ENCODE assay signal across 8 cellular contexts in the genomic region with DNA sequence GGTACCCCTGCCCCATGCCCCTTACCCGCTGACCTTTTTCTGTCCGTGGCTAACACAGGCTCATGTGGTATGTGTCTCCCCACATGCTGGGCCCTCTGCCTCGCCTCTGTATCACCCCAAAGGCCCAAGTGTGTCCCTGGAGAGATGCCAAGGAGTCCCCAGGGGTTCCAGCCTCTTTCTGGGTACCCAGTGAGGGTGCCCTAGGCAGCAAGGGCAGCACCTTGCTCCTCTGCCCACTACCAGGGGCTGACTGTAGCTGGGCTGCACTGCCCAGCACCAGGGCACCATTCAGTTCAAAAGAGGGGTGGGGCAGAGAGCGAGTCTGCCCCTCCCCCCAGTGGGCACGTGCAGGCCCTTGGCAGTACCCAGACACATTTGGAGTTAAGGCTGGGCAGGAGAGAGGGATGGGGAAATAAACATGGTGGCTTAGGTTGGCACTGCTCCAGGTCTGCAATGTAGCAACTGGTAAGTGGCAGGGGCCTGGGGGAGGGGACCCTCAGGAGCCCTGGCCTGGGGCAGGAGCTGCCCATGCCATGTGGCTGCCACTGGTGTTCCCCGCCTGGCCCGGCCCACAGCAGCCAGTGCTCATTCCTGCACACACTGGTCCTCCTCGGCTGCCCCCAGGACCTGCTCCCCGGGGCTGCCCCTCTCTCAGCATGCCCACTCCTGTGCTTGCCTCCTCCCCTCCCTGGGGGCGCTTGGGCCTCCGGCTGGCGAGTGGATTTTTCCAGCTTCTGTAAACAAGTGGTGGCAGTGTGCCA. TPM values are rescaled to one million over a fixed set of nuclear protein-coding genes. Genes with fewer than 3 reads are reported as not detected.
DNase-seq lines count a peak whose midpoint lies in the region; ATAC-seq, FAIRE-seq and TF ChIP-seq lines count a peak whose summit lies in the region.

No MANE protein-coding gene starts in this region.

- peaks cover 8 to 90% (median 50%) of the 10 kb centered on the region in 4 donors for H3K4me1 Mint-ChIP-seq in CD4-positive, CD25-positive, alpha-beta regulatory T cell
- peaks cover 48% of the 10 kb centered on the region for H3K4me1 Mint-ChIP-seq in astrocyte (ENCODE audit: low read depth, unreplicated experiment)

- ATAC-seq in CD4-positive, CD25-positive, alpha-beta regulatory T cell (ENCODE audit: low read depth in 2 of 2), result no peak
- peak; percentile 29 for ATAC-seq in HepG2
- ATAC-seq in thoracic aorta (ENCODE audit: insufficient number of reproducible peaks, low FRiP score, low read depth), result peak; percentile 36
- no peak for ATAC-seq in GM18502 (IDR thresholded peaks at IDR 0.05; ENCODE audit: poor library complexity, unreplicated experiment)
- ATAC-seq in GM18505 (IDR thresholded peaks at IDR 0.05; ENCODE audit: unreplicated experiment), result no peak

- peak overlapping the region; percentile 29 for H3K27ac ChIP-seq in CD4-positive, CD25-positive, alpha-beta regulatory T cell (ENCODE audit: insufficient read depth, low read length, poor library complexity, severe bottlenecking)
- no peak overlapping the region for H3K27ac ChIP-seq in astrocyte (ENCODE audit: low read depth, low read length)
- peak overlapping the region; percentile 41 for H3K27ac ChIP-seq in HepG2 (ENCODE audit: extremely low read length, insufficient read depth, low read length)
- H3K27ac ChIP-seq in thoracic aorta, result peak overlapping the region; percentile 92 to 95

- no peak for TF ChIP-seq CTCF in astrocyte (IDR thresholded peaks at IDR 0.05; ENCODE audit: insufficient read depth, low read depth, low read length)
- no peak; the same call in 1 of the 2 replicates for TF ChIP-seq CTCF in HepG2 (CRISPR knock-in tag; IDR thresholded peaks at IDR 0.05)
- TF ChIP-seq CTCF in thoracic aorta (IDR thresholded peaks at IDR 0.05), result no peak

- H3K4me3 ChIP-seq in CD4-positive, CD25-positive, alpha-beta regulatory T cell (ENCODE audit: low read depth, low read length), result no peak overlapping the region
- H3K4me3 ChIP-seq in astrocyte (ENCODE audit: insufficient read depth, low read depth, low read length) (no peak overlapping the region), HepG2 (replicated peaks in 1 of 3; ENCODE audit: insufficient read depth in 1 of 3, low read depth in 2 of 3, low read length in 3 of 3) (peak overlapping the region; percentile 5 to 56 (median 15); a peak in 3 of 6 replicates), thoracic aorta (peak overlapping the region; percentile 54)

- peak in 1 of 2 experiments; percentile 53; a peak in 1 of 4 replicates for TF ChIP-seq EP300 in HepG2 (IDR thresholded peaks at IDR 0.05; ENCODE audit: low read depth in 2 of 2, low read length in 2 of 2)
- TF ChIP-seq EP300 in HepG2 (CRISPR knock-in tag; IDR thresholded peaks at IDR 0.05; ENCODE audit: borderline replicate concordance), result no peak

- H3K36me3 ChIP-seq in CD4-positive, CD25-positive, alpha-beta regulatory T cell (ENCODE audit: control insufficient read depth, insufficient read depth, low read length), result peaks cover 7% of the 10 kb centered on the region
- H3K36me3 ChIP-seq in astrocyte (ENCODE audit: insufficient read depth, low read length) (no peaks in the 10 kb centered on the region), HepG2 (replicated peaks in 1 of 2; ENCODE audit: control insufficient read depth in 1 of 2, insufficient read depth in 2 of 2, low read length in 2 of 2) (0 out of 5 replicates have a peak, but pooled peaks cover 1 to 4% of the 10 kb centered on the region in 2 experiments), thoracic aorta (peaks cover 11% of the 10 kb centered on the region)

- H4K20me1 ChIP-seq in astrocyte (ENCODE audit: insufficient read depth, low read length) (peaks cover 33% of the 10 kb centered on the region), HepG2 (ENCODE audit: insufficient read depth, low read length) (no peaks in the 10 kb centered on the region)

- no peak overlapping the region for H2AFZ ChIP-seq in astrocyte (ENCODE audit: low read depth, low read length)
- no peak overlapping the region for H2AFZ ChIP-seq in HepG2 (ENCODE audit: low read length)

- H3K79me2 ChIP-seq in astrocyte (ENCODE audit: insufficient read depth, low read length) (peaks cover 29% of the 10 kb centered on the region), HepG2 (ENCODE audit: insufficient read depth, low read length) (peaks cover 2% of the 10 kb centered on the region)

- CTCF ChIA-PET in HepG2 (lab: Yijun Ruan, JAX; ENCODE audit: low intra/inter-chr PET ratio, low total read pairs), result interaction anchor here (1.0 kb wide), 2 partner anchors 8 to 40 kb away, joined by 3 read pairs; no protein-coding TSS in a partner anchor

- in situ Hi-C loops in HepG2 (cut with HindIII; ENCODE audit: extremely low pct_ligation_motif_present, low pct_unique_long_range_greater_than_20kb), result no loop called here

- no peaks in the 10 kb centered on the region for H3K9me3 ChIP-seq in CD4-positive, CD25-positive, alpha-beta regulatory T cell (ENCODE audit: control insufficient read depth in 2 of 2, low read length in 2 of 2)
- H3K9me3 ChIP-seq in astrocyte (ENCODE audit: insufficient read depth, low read depth, low read length), result no peaks in the 10 kb centered on the region
- H3K9me3 ChIP-seq in HepG2 (ENCODE audit: low read length), result no peaks in the 10 kb centered on the region
- H3K9me3 ChIP-seq in thoracic aorta, result no peaks in the 10 kb centered on the region

- peaks cover 67% of the 10 kb centered on the region for H3K4me1 ChIP-seq in CD4-positive, CD25-positive, alpha-beta regulatory T cell (ENCODE audit: control insufficient read depth, insufficient read depth, low read length, poor library complexity, severe bottlenecking)
- H3K4me1 ChIP-seq in astrocyte (ENCODE audit: insufficient read depth, low read length) (peaks cover 51% of the 10 kb centered on the region), HepG2 (ENCODE audit: insufficient read depth, low read length) (peaks cover 84% of the 10 kb centered on the region), thoracic aorta (ENCODE audit: control insufficient read depth in 1 of 2, low read depth in 2 of 2) (peaks cover 85 to 98% of the 10 kb centered on the region in 2 donors)

- intact Hi-C loops in HepG2 (cut with micrococcal nuclease; ENCODE audit: unreplicated experiment), result loop anchor here (1.0 kb wide), 1 partner anchor 9 kb away; no protein-coding TSS in a partner anchor

- TF ChIP-seq POLR2A in HepG2 (IDR thresholded peaks at IDR 0.05; ENCODE audit: insufficient read depth in 1 of 2, low read depth in 2 of 2, low read length in 2 of 2) (no peak), GM18505 (IDR thresholded peaks at IDR 0.05; ENCODE audit: borderline replicate concordance, extremely low read depth, insufficient read depth, insufficient read length) (no peak)

- peak overlapping the region in 1 of 3 donors; percentile 48 for H3K27ac Mint-ChIP-seq in CD4-positive, CD25-positive, alpha-beta regulatory T cell
- H3K27ac Mint-ChIP-seq in astrocyte (ENCODE audit: unreplicated experiment), result no peak overlapping the region

- H3K9ac ChIP-seq in astrocyte (ENCODE audit: low read length), result no peak overlapping the region
- peak overlapping the region; percentile 35 for H3K9ac ChIP-seq in HepG2 (ENCODE audit: insufficient read depth, low read depth, low read length)

- peak overlapping the region; percentile 38 for H3K4me2 ChIP-seq in astrocyte (ENCODE audit: low read length)
- peak overlapping the region; percentile 80 for H3K4me2 ChIP-seq in HepG2 (ENCODE audit: low read depth, low read length)

- no peak for FAIRE-seq in astrocyte (lab: Jason Lieb, UNC)
- FAIRE-seq in HepG2 (lab: Jason Lieb, UNC), result no peak

- no TSS peak for BruUV-seq in HepG2 (replicated peaks; lab: Mats Ljungman, UMichigan)

- 51% methylated on average over 11 of the region's 12 CpGs for WGBS in HepG2 (ENCODE audit: low lambda C conversion rate)

- peaks cover 4% of the 10 kb centered on the region for H3K36me3 Mint-ChIP-seq in CD4-positive, CD25-positive, alpha-beta regulatory T cell
- peaks cover 6% of the 10 kb centered on the region for H3K36me3 Mint-ChIP-seq in astrocyte (ENCODE audit: low read depth, unreplicated experiment)

- DNase-seq in CD4-positive, CD25-positive, alpha-beta regulatory T cell, result no peak
- peak; percentile 93 for DNase-seq in NCI-H2029 treated with DMSO at 0.1 percent for 48 hours (lab: John Stamatoyannopoulos, UW)
- DNase-seq in astrocyte (ENCODE audit: low read depth), result no peak
- peak; percentile 46 for DNase-seq in HepG2 (ENCODE audit: low spot score)
- peak; percentile 75 for DNase-seq in thoracic aorta (ENCODE audit: low spot score)
- DNase-seq in T-helper 1 cell, result no peak

- no peaks in the 10 kb centered on the region for H3K27me3 ChIP-seq in CD4-positive, CD25-positive, alpha-beta regulatory T cell (ENCODE audit: control insufficient read depth, insufficient read depth, low read length)
- H3K27me3 ChIP-seq in astrocyte (ENCODE audit: insufficient read depth, low read length), result no peaks in the 10 kb centered on the region
- H3K27me3 ChIP-seq in HepG2 (ENCODE audit: control insufficient read depth in 1 of 2, insufficient read depth in 2 of 2, low read length in 2 of 2), result no peaks in the 10 kb centered on the region
- no peaks in the 10 kb centered on the region for H3K27me3 ChIP-seq in thoracic aorta (replicated peaks; ENCODE audit: insufficient read depth)

- no peaks in the 10 kb centered on the region for H3K9me3 Mint-ChIP-seq in CD4-positive, CD25-positive, alpha-beta regulatory T cell
- peaks cover 1% of the 10 kb centered on the region for H3K9me3 Mint-ChIP-seq in astrocyte (ENCODE audit: unreplicated experiment)

- H3K4me3 Mint-ChIP-seq in CD4-positive, CD25-positive, alpha-beta regulatory T cell, result no peak overlapping the region
- no peak overlapping the region for H3K4me3 Mint-ChIP-seq in astrocyte (ENCODE audit: unreplicated experiment)

- peaks cover 6% of the 10 kb centered on the region for H3K27me3 Mint-ChIP-seq in CD4-positive, CD25-positive, alpha-beta regulatory T cell
- H3K27me3 Mint-ChIP-seq in astrocyte (ENCODE audit: low read depth, unreplicated experiment), result peaks cover 2% of the 10 kb centered on the region

- TF ChIP-seq RAD21 in HepG2 (CRISPR knock-in tag; IDR thresholded peaks at IDR 0.05), result no peak

- POLR2A ChIA-PET in HepG2 (lab: Yijun Ruan, JAX), result interaction anchor here (0.8 to 4.2 kb wide), 7 partner anchors 9 to 51 kb away, joined by 3 to 47 read pairs (median 3); a partner anchor contains a TSS

RNA-seq across cellular contexts. Expression of a gene that starts 9.1 kb away (rescaled TPM):
- total RNA-seq in CD4-positive, CD25-positive, alpha-beta regulatory T cell, result 29.4 TPM
- 10 to 100 TPM; 10.7 to 15.9 (median 13.4) TPM for polyA plus RNA-seq in CD4-positive, CD25-positive, alpha-beta regulatory T cell
- total RNA-seq in astrocyte (16.7 and 20.4 TPM in 2 replicates), HepG2 (2016; rRNA removed; fragmentation: Illumina TruSeq; extraction: Trizol) (9.9 and 10.4 TPM in 2 replicates), thoracic aorta (10 to 100 TPM; 64.8 to 75.0 TPM)
- 4.9 and 5.0 TPM in 2 replicates for total RNA-seq in HepG2 (2016; cell fraction: cytosol; rRNA removed; fragmentation: Illumina TruSeq; extraction: Trizol; ENCODE audit: low read depth)
- 8.1 and 10.9 TPM in 2 replicates for total RNA-seq in HepG2 (2016; cell fraction: insoluble cytoplasmic fraction; rRNA removed; fragmentation: Illumina TruSeq; extraction: Trizol)
- total RNA-seq in HepG2 (2016; cell fraction: membrane; rRNA removed; fragmentation: Illumina TruSeq; extraction: Trizol), result 12.8 TPM in 2 replicates
- 5.9 and 6.8 TPM in 2 replicates for total RNA-seq in HepG2 (2016; cell fraction: nucleus; rRNA removed; fragmentation: Illumina TruSeq; extraction: Trizol)
- polyA plus RNA-seq in HepG2 (2011; rRNA removed), result 8.0 and 8.6 TPM in 2 replicates
- polyA plus RNA-seq in HepG2 (2011; cell fraction: cytosol; rRNA removed), result 7.7 and 8.0 TPM in 2 replicates
- polyA plus RNA-seq in HepG2 (2011; cell fraction: nucleus; rRNA removed), result 12.1 and 13.6 TPM in 2 replicates
- polyA plus RNA-seq in HepG2 (2012), result 11.6 and 15.5 TPM in 2 replicates
- 4.3 TPM in 2 replicates for polyA plus RNA-seq in HepG2 (2016; cell fraction: cytosol; fragmentation: Illumina TruSeq; extraction: Trizol; ENCODE audit: low read depth)
- 8.0 and 12.4 TPM in 2 replicates for polyA plus RNA-seq in HepG2 (2016; cell fraction: insoluble cytoplasmic fraction; fragmentation: Illumina TruSeq; extraction: Trizol; ENCODE audit: low read depth)
- polyA plus RNA-seq in HepG2 (2016; cell fraction: membrane; fragmentation: Illumina TruSeq; extraction: Trizol; ENCODE audit: low read depth), result 9.9 and 10.7 TPM in 2 replicates
- polyA plus RNA-seq in HepG2 (2016; cell fraction: nucleus; fragmentation: Illumina TruSeq; extraction: Trizol; ENCODE audit: insufficient read depth, low read depth), result 11.5 and 12.3 TPM in 2 replicates
- 14.3 and 17.9 TPM in 2 replicates for polyA minus RNA-seq in HepG2 (2011; rRNA and poly(A)+ RNA removed; ENCODE audit: low replicate concordance)
- 5.3 and 7.4 TPM in 2 replicates for polyA minus RNA-seq in HepG2 (2011; cell fraction: cytosol; rRNA and poly(A)+ RNA removed)
- 7.2 and 7.5 TPM in 2 replicates for polyA minus RNA-seq in HepG2 (2011; cell fraction: nucleus; rRNA and poly(A)+ RNA removed)

RNA-seq across cellular contexts. Expression of a gene that starts 17.7 kb away (rescaled TPM):
- 78.8 TPM for total RNA-seq in CD4-positive, CD25-positive, alpha-beta regulatory T cell
- polyA plus RNA-seq in CD4-positive, CD25-positive, alpha-beta regulatory T cell, result 10 to 100 TPM; 34.3 to 46.1 (median 40.3) TPM
- total RNA-seq in astrocyte (49.2 and 56.4 TPM in 2 replicates), HepG2 (2016; rRNA removed; fragmentation: Illumina TruSeq; extraction: Trizol) (51.1 and 66.5 TPM in 2 replicates), thoracic aorta (10 to 100 TPM; 72.0 to 82.9 TPM)
- total RNA-seq in HepG2 (2016; cell fraction: cytosol; rRNA removed; fragmentation: Illumina TruSeq; extraction: Trizol; ENCODE audit: low read depth), result 14.5 and 17.6 TPM in 2 replicates
- total RNA-seq in HepG2 (2016; cell fraction: insoluble cytoplasmic fraction; rRNA removed; fragmentation: Illumina TruSeq; extraction: Trizol), result 50.7 and 65.1 TPM in 2 replicates
- 26.0 and 27.2 TPM in 2 replicates for total RNA-seq in HepG2 (2016; cell fraction: membrane; rRNA removed; fragmentation: Illumina TruSeq; extraction: Trizol)
- total RNA-seq in HepG2 (2016; cell fraction: nucleus; rRNA removed; fragmentation: Illumina TruSeq; extraction: Trizol), result 65.1 and 70.6 TPM in 2 replicates
- polyA plus RNA-seq in HepG2 (2011; rRNA removed), result 67.7 and 78.0 TPM in 2 replicates
- polyA plus RNA-seq in HepG2 (2011; cell fraction: cytosol; rRNA removed), result 28.7 and 32.2 TPM in 2 replicates
- polyA plus RNA-seq in HepG2 (2011; cell fraction: nucleus; rRNA removed), result 613 and 896 TPM in 2 replicates
- polyA plus RNA-seq in HepG2 (2012), result 70.6 and 74.6 TPM in 2 replicates
- 9.7 and 12.0 TPM in 2 replicates for polyA plus RNA-seq in HepG2 (2016; cell fraction: cytosol; fragmentation: Illumina TruSeq; extraction: Trizol; ENCODE audit: low read depth)
- 46.8 and 59.5 TPM in 2 replicates for polyA plus RNA-seq in HepG2 (2016; cell fraction: insoluble cytoplasmic fraction; fragmentation: Illumina TruSeq; extraction: Trizol; ENCODE audit: low read depth)
- 20.4 and 23.8 TPM in 2 replicates for polyA plus RNA-seq in HepG2 (2016; cell fraction: membrane; fragmentation: Illumina TruSeq; extraction: Trizol; ENCODE audit: low read depth)
- 182 and 188 TPM in 2 replicates for polyA plus RNA-seq in HepG2 (2016; cell fraction: nucleus; fragmentation: Illumina TruSeq; extraction: Trizol; ENCODE audit: insufficient read depth, low read depth)
- polyA minus RNA-seq in HepG2 (2011; rRNA and poly(A)+ RNA removed; ENCODE audit: low replicate concordance), result 133 and 240 TPM in 2 replicates
- polyA minus RNA-seq in HepG2 (2011; cell fraction: cytosol; rRNA and poly(A)+ RNA removed), result 49.1 and 58.4 TPM in 2 replicates
- 159 and 161 TPM in 2 replicates for polyA minus RNA-seq in HepG2 (2011; cell fraction: nucleus; rRNA and poly(A)+ RNA removed)

RNA-seq across cellular contexts. Expression of a gene that starts 28.5 kb away (rescaled TPM):
- 29.5 TPM for total RNA-seq in CD4-positive, CD25-positive, alpha-beta regulatory T cell
- polyA plus RNA-seq in CD4-positive, CD25-positive, alpha-beta regulatory T cell, result 10 to 100 TPM in 1 of 4 donors, 1 to 10 TPM in 3; 4.9 to 10.1 (median 6.2) TPM
- total RNA-seq in astrocyte (8.7 and 10.1 TPM in 2 replicates), HepG2 (2016; rRNA removed; fragmentation: Illumina TruSeq; extraction: Trizol) (1.4 and 2.1 TPM in 2 replicates), thoracic aorta (10 to 100 TPM; 10.3 to 29.1 TPM)
- 0.88 and 1.1 TPM in 2 replicates for total RNA-seq in HepG2 (2016; cell fraction: cytosol; rRNA removed; fragmentation: Illumina TruSeq; extraction: Trizol; ENCODE audit: low read depth)
- total RNA-seq in HepG2 (2016; cell fraction: insoluble cytoplasmic fraction; rRNA removed; fragmentation: Illumina TruSeq; extraction: Trizol), result 1.2 and 1.8 TPM in 2 replicates
- total RNA-seq in HepG2 (2016; cell fraction: membrane; rRNA removed; fragmentation: Illumina TruSeq; extraction: Trizol), result 2.2 and 2.4 TPM in 2 replicates
- 3.4 and 4.3 TPM in 2 replicates for total RNA-seq in HepG2 (2016; cell fraction: nucleus; rRNA removed; fragmentation: Illumina TruSeq; extraction: Trizol)
- 2.7 and 3.6 TPM in 2 replicates for polyA plus RNA-seq in HepG2 (2011; rRNA removed)
- 1.5 and 1.6 TPM in 2 replicates for polyA plus RNA-seq in HepG2 (2011; cell fraction: cytosol; rRNA removed)
- 20.3 and 22.7 TPM in 2 replicates for polyA plus RNA-seq in HepG2 (2011; cell fraction: nucleus; rRNA removed)
- polyA plus RNA-seq in HepG2 (2012), result 11.1 and 19.6 TPM in 2 replicates
- 0.95 and 1.1 TPM in 2 replicates for polyA plus RNA-seq in HepG2 (2016; cell fraction: cytosol; fragmentation: Illumina TruSeq; extraction: Trizol; ENCODE audit: low read depth)
- 3.8 and 5.8 TPM in 2 replicates for polyA plus RNA-seq in HepG2 (2016; cell fraction: insoluble cytoplasmic fraction; fragmentation: Illumina TruSeq; extraction: Trizol; ENCODE audit: low read depth)
- polyA plus RNA-seq in HepG2 (2016; cell fraction: membrane; fragmentation: Illumina TruSeq; extraction: Trizol; ENCODE audit: low read depth), result 2.5 and 3.4 TPM in 2 replicates
- polyA plus RNA-seq in HepG2 (2016; cell fraction: nucleus; fragmentation: Illumina TruSeq; extraction: Trizol; ENCODE audit: insufficient read depth, low read depth), result 9.5 and 10.0 TPM in 2 replicates
- 3.3 and 6.7 TPM in 2 replicates for polyA minus RNA-seq in HepG2 (2011; rRNA and poly(A)+ RNA removed; ENCODE audit: low replicate concordance)
- polyA minus RNA-seq in HepG2 (2011; cell fraction: cytosol; rRNA and poly(A)+ RNA removed), result 4.5 and 6.5 TPM in 2 replicates
- polyA minus RNA-seq in HepG2 (2011; cell fraction: nucleus; rRNA and poly(A)+ RNA removed), result 7.6 and 8.1 TPM in 2 replicates

RNA-seq across cellular contexts. Expression of a gene that starts 49.9 kb away (rescaled TPM):
- total RNA-seq in CD4-positive, CD25-positive, alpha-beta regulatory T cell, result 126 TPM
- polyA plus RNA-seq in CD4-positive, CD25-positive, alpha-beta regulatory T cell, result 10 to 100 TPM in 2 of 4 donors, 1 to 10 TPM in 2; 9.3 to 10.5 (median 9.8) TPM
- total RNA-seq in astrocyte (81.9 and 83.3 TPM in 2 replicates), HepG2 (2016; rRNA removed; fragmentation: Illumina TruSeq; extraction: Trizol) (76.1 and 88.5 TPM in 2 replicates), thoracic aorta (100 to 1,000 TPM in 1 of 2 donors, 10 to 100 TPM in 1; 69.3 to 107 TPM)
- total RNA-seq in HepG2 (2016; cell fraction: cytosol; rRNA removed; fragmentation: Illumina TruSeq; extraction: Trizol; ENCODE audit: low read depth), result 23.3 and 23.6 TPM in 2 replicates
- 62.6 and 89.2 TPM in 2 replicates for total RNA-seq in HepG2 (2016; cell fraction: insoluble cytoplasmic fraction; rRNA removed; fragmentation: Illumina TruSeq; extraction: Trizol)
- 50.5 and 57.1 TPM in 2 replicates for total RNA-seq in HepG2 (2016; cell fraction: membrane; rRNA removed; fragmentation: Illumina TruSeq; extraction: Trizol)
- total RNA-seq in HepG2 (2016; cell fraction: nucleus; rRNA removed; fragmentation: Illumina TruSeq; extraction: Trizol), result 82.0 and 93.0 TPM in 2 replicates
- 54.6 and 63.8 TPM in 2 replicates for polyA plus RNA-seq in HepG2 (2011; rRNA removed)
- 19.7 and 28.8 TPM in 2 replicates for polyA plus RNA-seq in HepG2 (2011; cell fraction: cytosol; rRNA removed)
- polyA plus RNA-seq in HepG2 (2011; cell fraction: nucleus; rRNA removed), result 90.9 and 114 TPM in 2 replicates
- 89.3 and 98.8 TPM in 2 replicates for polyA plus RNA-seq in HepG2 (2012)
- polyA plus RNA-seq in HepG2 (2016; cell fraction: cytosol; fragmentation: Illumina TruSeq; extraction: Trizol; ENCODE audit: low read depth), result 10.1 and 10.5 TPM in 2 replicates
- polyA plus RNA-seq in HepG2 (2016; cell fraction: insoluble cytoplasmic fraction; fragmentation: Illumina TruSeq; extraction: Trizol; ENCODE audit: low read depth), result 77.5 and 94.3 TPM in 2 replicates
- polyA plus RNA-seq in HepG2 (2016; cell fraction: membrane; fragmentation: Illumina TruSeq; extraction: Trizol; ENCODE audit: low read depth), result 34.7 and 36.6 TPM in 2 replicates
- polyA plus RNA-seq in HepG2 (2016; cell fraction: nucleus; fragmentation: Illumina TruSeq; extraction: Trizol; ENCODE audit: insufficient read depth, low read depth), result 173 TPM in 2 replicates
- polyA minus RNA-seq in HepG2 (2011; rRNA and poly(A)+ RNA removed; ENCODE audit: low replicate concordance), result 21.1 and 21.8 TPM in 2 replicates
- polyA minus RNA-seq in HepG2 (2011; cell fraction: cytosol; rRNA and poly(A)+ RNA removed), result 50.3 and 50.4 TPM in 2 replicates
- 107 and 131 TPM in 2 replicates for polyA minus RNA-seq in HepG2 (2011; cell fraction: nucleus; rRNA and poly(A)+ RNA removed)

RNA-seq across cellular contexts. Expression of a gene that starts 56.7 kb away (rescaled TPM):
- total RNA-seq in CD4-positive, CD25-positive, alpha-beta regulatory T cell, result not detected
- not detected for polyA plus RNA-seq in CD4-positive, CD25-positive, alpha-beta regulatory T cell
- total RNA-seq in astrocyte, result not detected in 2 replicates
- not detected in 2 replicates for total RNA-seq in HepG2 (2016; rRNA removed; fragmentation: Illumina TruSeq; extraction: Trizol)
- total RNA-seq in HepG2 (2016; cell fraction: cytosol; rRNA removed; fragmentation: Illumina TruSeq; extraction: Trizol; ENCODE audit: low read depth), result not detected in 2 replicates
- total RNA-seq in HepG2 (2016; cell fraction: insoluble cytoplasmic fraction; rRNA removed; fragmentation: Illumina TruSeq; extraction: Trizol), result not detected in 2 replicates
- total RNA-seq in HepG2 (2016; cell fraction: membrane; rRNA removed; fragmentation: Illumina TruSeq; extraction: Trizol), result not detected in 2 replicates
- not detected in 2 replicates for total RNA-seq in HepG2 (2016; cell fraction: nucleus; rRNA removed; fragmentation: Illumina TruSeq; extraction: Trizol)
- 0.07 and 0.09 TPM in 2 replicates for polyA plus RNA-seq in HepG2 (2011; rRNA removed)
- 0.03 and 0.12 TPM in 2 replicates for polyA plus RNA-seq in HepG2 (2011; cell fraction: cytosol; rRNA removed)
- 0.23 and 0.47 TPM in 2 replicates for polyA plus RNA-seq in HepG2 (2011; cell fraction: nucleus; rRNA removed)
- polyA plus RNA-seq in HepG2 (2012), result not detected in 2 replicates
- not detected in 2 replicates for polyA plus RNA-seq in HepG2 (2016; cell fraction: cytosol; fragmentation: Illumina TruSeq; extraction: Trizol; ENCODE audit: low read depth)
- polyA plus RNA-seq in HepG2 (2016; cell fraction: insoluble cytoplasmic fraction; fragmentation: Illumina TruSeq; extraction: Trizol; ENCODE audit: low read depth), result not detected in 2 replicates
- polyA plus RNA-seq in HepG2 (2016; cell fraction: membrane; fragmentation: Illumina TruSeq; extraction: Trizol; ENCODE audit: low read depth), result not detected in 2 replicates
- 0.39 TPM in 1 of 2 replicates, not detected in the other for polyA plus RNA-seq in HepG2 (2016; cell fraction: nucleus; fragmentation: Illumina TruSeq; extraction: Trizol; ENCODE audit: insufficient read depth, low read depth)
- polyA minus RNA-seq in HepG2 (2011; rRNA and poly(A)+ RNA removed; ENCODE audit: low replicate concordance), result 0.40 TPM in 1 of 2 replicates, not detected in the other
- not detected in 2 replicates for polyA minus RNA-seq in HepG2 (2011; cell fraction: cytosol; rRNA and poly(A)+ RNA removed)
- polyA minus RNA-seq in HepG2 (2011; cell fraction: nucleus; rRNA and poly(A)+ RNA removed), result not detected in 2 replicates
- 10 to 100 TPM in 1 of 2 donors, not detected in 1; 43.2 TPM for total RNA-seq in thoracic aorta

Comparison
In these comparisons a context has a peak if more than half of its experiments do, and no peak if none do; other contexts are left out.
1. ATAC-seq: peak in HepG2 (single experiment) and thoracic aorta (single experiment); none in CD4-positive, CD25-positive, alpha-beta regulatory T cell (0 of 2), GM18502 (single experiment) and GM18505 (single experiment).
2. DNase-seq: peak in NCI-H2029 treated with DMSO at 0.1 percent for 48 hours (single experiment), HepG2 (single experiment) and thoracic aorta (single experiment); none in CD4-positive, CD25-positive, alpha-beta regulatory T cell (0 of 3), astrocyte (single experiment) and T-helper 1 cell (0 of 5).
3. H3K4me3 ChIP-seq: peak in HepG2 (3 of 3) and thoracic aorta (single experiment); none in CD4-positive, CD25-positive, alpha-beta regulatory T cell (single experiment) and astrocyte (single experiment).